In genomic region chr3:127908202-127908601, GRCh38 we compare ENCODE assay signal across 1 cellular context.
TF ChIP-seq lines count a peak whose summit lies in the region.

No MANE protein-coding gene starts in this region.

TF ChIP-seq in HepG2, 621 proteins besides CTCF, POLR2A, EP300 and RAD21 (continued from another document):
- no peak for TF ChIP-seq PBX3 (CRISPR knock-in tag; IDR thresholded peaks at IDR 0.05; ENCODE audit: borderline replicate concordance)
TF ChIP-seq in HepG2: peak in this region for 0.
